37 cellular contexts compared by ENCODE assay signal in the genomic region with DNA sequence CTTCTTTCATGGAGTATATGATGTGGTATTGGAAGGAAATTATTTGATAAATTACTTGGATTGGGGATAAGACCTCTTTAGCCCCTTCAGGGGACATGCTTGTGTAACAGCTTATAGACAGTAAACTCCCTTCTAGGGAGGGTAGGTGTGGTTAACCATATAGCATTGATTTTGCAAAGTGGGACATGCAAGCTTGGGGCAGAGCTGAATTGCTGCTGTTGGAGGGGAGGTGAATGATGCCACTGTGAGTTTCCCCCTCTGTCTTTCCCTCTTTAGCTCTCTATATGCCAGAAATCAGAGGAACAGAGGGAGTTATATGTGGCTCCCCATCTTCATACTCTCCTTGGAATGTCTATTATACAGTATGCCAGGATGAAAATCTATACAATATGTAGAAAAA. TPM values are rescaled to one million over a fixed set of nuclear protein-coding genes. Genes with fewer than 3 reads are reported as not detected.
"Had no signal": no experiment of that assay in that cellular context is flagged by ENCODE, and none has a peak within 500 bp of the region (broad histone marks: within the 10 kb centered on the region; RNA-seq: fewer than 3 reads in every experiment).

No MANE protein-coding gene starts in this region.

- H3K36me3 ChIP-seq: MG63 had no signal

- H3K9me3 ChIP-seq: MG63 had no signal

- H3K27me3 ChIP-seq: MG63 had no signal

- H3K4me3 ChIP-seq: MG63 had no signal

- H3K9ac ChIP-seq: KMS-11 had no signal

- H3K4me2 ChIP-seq: KMS-11 had no signal

- H3K27ac ChIP-seq: KMS-11 had no signal

- DNase-seq: Karpas-422, Kasumi-1, MG63, MM.1S, MV-4-11, NCI-H1048, NCI-H1092, NCI-H1092 treated with DMSO at 0.1 percent for 48 hours, NCI-H1105, NCI-H1105 treated with DMSO at 0.1 percent for 48 hours, NCI-H1417, NCI-H1417 treated with DMSO at 0.1 percent for 48 hours, NCI-H1436, NCI-H1436 treated with DMSO at 0.1 percent for 48 hours, NCI-H146, NCI-H1694, NCI-H1694 treated with DMSO at 0.1 percent for 48 hours, NCI-H187, NCI-H187 treated with DMSO at 0.1 percent for 48 hours, NCI-H1930, NCI-H2029, NCI-H2029 treated with DMSO at 0.1 percent for 48 hours, NCI-H2081, NCI-H2081 treated with DMSO at 0.1 percent for 48 hours, NCI-H2107, NCI-H2171, NCI-H2171 treated with DMSO at 0.1 percent for 48 hours, NCI-H2227 treated with DMSO at 0.1 percent for 48 hours, NCI-H226, NCI-H345, NCI-H446, NCI-H446 treated with DMSO at 0.1 percent for 48 hours, NCI-H510A, NCI-H510A treated with DMSO at 0.1 percent for 48 hours had no signal

RNA-seq across cellular contexts. Expression of a gene that starts 54.7 kb away (rescaled TPM):
- total RNA-seq: M059J, MCF 10A had no signal
